In genomic region chr1:10472220-10473144, GRCh38 we compare ENCODE assay signal across 1 cellular context.
TF ChIP-seq lines count a peak whose summit lies in the region.

TSS of gene DFFA (minus strand) at chr1:10472529. CDS start at chr1:10472458, 71 bp downstream.

TF ChIP-seq in HepG2, 621 proteins besides CTCF, POLR2A, EP300 and RAD21 (continued from another document and continues in another):
- TF ChIP-seq HNF1A (IDR thresholded peaks at IDR 0.05; ENCODE audit: low read depth) (no peak), HNF1A (CRISPR knock-in tag; IDR thresholded peaks at IDR 0.05; ENCODE audit: borderline replicate concordance) (0 out of 2 replicates have a peak, but pooled peaks have one; percentile 52), GPN1 (CRISPR knock-in tag; IDR thresholded peaks at IDR 0.05; ENCODE audit: borderline replicate concordance) (no peak), SRF (IDR thresholded peaks at IDR 0.05; ENCODE audit: low read depth, low read length) (no peak), ZFYVE20 (CRISPR knock-in tag; IDR thresholded peaks at IDR 0.05; ENCODE audit: borderline replicate concordance, low read depth) (no peak), ZNF335 (CRISPR knock-in tag; IDR thresholded peaks at IDR 0.05) (peak; percentile 97), ZFP37 (CRISPR knock-in tag; IDR thresholded peaks at IDR 0.05; ENCODE audit: borderline replicate concordance) (no peak), ZIK1 (CRISPR knock-in tag; IDR thresholded peaks at IDR 0.05; ENCODE audit: borderline replicate concordance, low read depth) (no peak; the same call in 1 of the 2 replicates), ZNF546 (CRISPR knock-in tag; conservative IDR thresholded peaks at IDR 0.05) (no peak), NKX3-1 (CRISPR knock-in tag; IDR thresholded peaks at IDR 0.05) (0 out of 2 replicates have a peak, but pooled peaks have one; percentile 59), ATM (IDR thresholded peaks at IDR 0.05; ENCODE audit: borderline replicate concordance) (no peak), ZNF563 (CRISPR knock-in tag; IDR thresholded peaks at IDR 0.05) (no peak), KDM4B (CRISPR knock-in tag; IDR thresholded peaks at IDR 0.05) (peak; percentile 80; the same call in 1 of the 2 replicates), ESRRA (CRISPR knock-in tag; IDR thresholded peaks at IDR 0.05; ENCODE audit: low read depth) (peak; percentile 69; the same call in 1 of the 2 replicates), ZNF780A (CRISPR knock-in tag; IDR thresholded peaks at IDR 0.05) (no peak), ZNF18 (CRISPR knock-in tag; IDR thresholded peaks at IDR 0.05; ENCODE audit: insufficient replicate concordance) (peak; percentile 82), ZFP1 (CRISPR knock-in tag; IDR thresholded peaks at IDR 0.05) (0 out of 2 replicates have a peak, but pooled peaks have one; percentile 34), ZNF20 (CRISPR knock-in tag; IDR thresholded peaks at IDR 0.05) (no peak), REST (IDR thresholded peaks at IDR 0.05; ENCODE audit: borderline replicate concordance in 1 of 2, low read depth in 1 of 2, low read length in 2 of 2) (no peak), FOXO4 (CRISPR knock-in tag; conservative IDR thresholded peaks at IDR 0.05) (0 out of 2 replicates have a peak, but pooled peaks have one; percentile 85), PHB2 (IDR thresholded peaks at IDR 0.05; ENCODE audit: partially characterized antibody) (no peak), GRHL1 (CRISPR knock-in tag; conservative IDR thresholded peaks at IDR 0.05) (no peak), ZNF205 (CRISPR knock-in tag; IDR thresholded peaks at IDR 0.05) (peak; percentile 67), TFE3 (CRISPR knock-in tag; IDR thresholded peaks at IDR 0.05) (peak; percentile 99), BCLAF1 (IDR thresholded peaks at IDR 0.05) (no peak), TBP (CRISPR knock-in tag; IDR thresholded peaks at IDR 0.05) (peak; percentile 88; the same call in 1 of the 2 replicates), ZNF513 (CRISPR knock-in tag; conservative IDR thresholded peaks at IDR 0.05) (no peak), ZNF446 (CRISPR knock-in tag; IDR thresholded peaks at IDR 0.05) (no peak), JUN (CRISPR knock-in tag; IDR thresholded peaks at IDR 0.05) (no peak), MED8 (CRISPR knock-in tag; IDR thresholded peaks at IDR 0.05; ENCODE audit: insufficient replicate concordance) (peak; percentile 28), TMF1 (CRISPR knock-in tag; IDR thresholded peaks at IDR 0.05; ENCODE audit: low read depth) (no peak), SP4 (CRISPR knock-in tag; IDR thresholded peaks at IDR 0.05) (peak; percentile 62)
